Comparison of ENCODE assay signal across 1 cellular context in genomic region chr5:140700177-140701144, GRCh38.
TF ChIP-seq lines count a peak whose summit lies in the region.

Gene ZMAT2 (plus strand): TSS chr5:140700447. CDS start chr5:140700461, 14 bp downstream.

TF ChIP-seq in HepG2, 621 proteins besides CTCF, POLR2A, EP300 and RAD21 (continued from another document and continues in another):
- no peak; the same call in 1 of the 2 replicates for TF ChIP-seq RFX1 (IDR thresholded peaks at IDR 0.05)
- no peak for TF ChIP-seq ZNF713 (CRISPR knock-in tag; IDR thresholded peaks at IDR 0.05)
- TF ChIP-seq NONO (IDR thresholded peaks at IDR 0.05): no peak
- TF ChIP-seq NONO (CRISPR knock-in tag; conservative IDR thresholded peaks at IDR 0.05): peak; percentile 48; the same call in 1 of the 2 replicates
- TF ChIP-seq TEAD2 (CRISPR knock-in tag; IDR thresholded peaks at IDR 0.05): no peak
- TF ChIP-seq MYC (CRISPR knock-in tag; IDR thresholded peaks at IDR 0.05; ENCODE audit: borderline replicate concordance): peak; percentile 43; the same call in 1 of the 2 replicates
- TF ChIP-seq RNF2 (conservative IDR thresholded peaks at IDR 0.05; ENCODE audit: low read depth): no peak
- no peak for TF ChIP-seq NCOR1 (IDR thresholded peaks at IDR 0.05; ENCODE audit: borderline replicate concordance, low read length)
- no peak for TF ChIP-seq ZBTB7B (CRISPR knock-in tag; IDR thresholded peaks at IDR 0.05)
- TF ChIP-seq TFDP1 (CRISPR knock-in tag; IDR thresholded peaks at IDR 0.05; ENCODE audit: borderline replicate concordance): no peak
- TF ChIP-seq ZNF674 (CRISPR knock-in tag; IDR thresholded peaks at IDR 0.05; ENCODE audit: low read depth): no peak
- TF ChIP-seq ZBTB21 (CRISPR knock-in tag; IDR thresholded peaks at IDR 0.05): no peak
- TF ChIP-seq SMAD9 (CRISPR knock-in tag; IDR thresholded peaks at IDR 0.05): no peak
- TF ChIP-seq ZNF547 (CRISPR knock-in tag; IDR thresholded peaks at IDR 0.05): peak; percentile 29; the same call in 1 of the 2 replicates
- peak; percentile 62; the same call in 1 of the 2 replicates for TF ChIP-seq ZNF792 (CRISPR knock-in tag; IDR thresholded peaks at IDR 0.05)
- TF ChIP-seq PCBP2 (optimal IDR thresholded peaks at IDR 0.05; ENCODE audit: low read depth, low read length, poor library complexity, severe bottlenecking): no peak
- peak; percentile 89 for TF ChIP-seq KMT2A (CRISPR knock-in tag; IDR thresholded peaks at IDR 0.05)
- TF ChIP-seq ZSCAN30 (CRISPR knock-in tag; IDR thresholded peaks at IDR 0.05): no peak
- TF ChIP-seq ZNF749 (CRISPR knock-in tag; IDR thresholded peaks at IDR 0.05; ENCODE audit: borderline replicate concordance): no peak
- TF ChIP-seq ELF1 (CRISPR knock-in tag; IDR thresholded peaks at IDR 0.05): peak; percentile 98
- TF ChIP-seq MAX (IDR thresholded peaks at IDR 0.05): peak; percentile 24; the same call in 1 of the 2 replicates
- no peak for TF ChIP-seq ATF5 (CRISPR knock-in tag; IDR thresholded peaks at IDR 0.05; ENCODE audit: low read depth)
- TF ChIP-seq RFXAP (CRISPR knock-in tag; IDR thresholded peaks at IDR 0.05; ENCODE audit: borderline replicate concordance): 0 out of 2 replicates have a peak, but pooled peaks have one; percentile 82
- no peak for TF ChIP-seq JARID2 (CRISPR knock-in tag; IDR thresholded peaks at IDR 0.05; ENCODE audit: insufficient replicate concordance)
- no peak for TF ChIP-seq JDP2 (CRISPR knock-in tag; IDR thresholded peaks at IDR 0.05; ENCODE audit: borderline replicate concordance)
- TF ChIP-seq KDM1A (CRISPR knock-in tag; IDR thresholded peaks at IDR 0.05): no peak
- TF ChIP-seq ZNF766 (CRISPR knock-in tag; IDR thresholded peaks at IDR 0.05; ENCODE audit: borderline replicate concordance): peak; percentile 57; the same call in 1 of the 2 replicates
- TF ChIP-seq THRA (CRISPR knock-in tag; IDR thresholded peaks at IDR 0.05; ENCODE audit: borderline replicate concordance): 0 out of 2 replicates have a peak, but pooled peaks have one; percentile 39
- peak; percentile 15; the same call in 1 of the 2 replicates for TF ChIP-seq ZBTB7A (CRISPR knock-in tag; IDR thresholded peaks at IDR 0.05)
- TF ChIP-seq SAP130 (CRISPR knock-in tag; IDR thresholded peaks at IDR 0.05; ENCODE audit: low read depth): peak; percentile 94
- no peak for TF ChIP-seq ZNF207 (IDR thresholded peaks at IDR 0.05; ENCODE audit: borderline replicate concordance)
- TF ChIP-seq FOXK2 (IDR thresholded peaks at IDR 0.05): peak; percentile 59; the same call in 1 of the 2 replicates
- TF ChIP-seq YEATS2 (CRISPR knock-in tag; IDR thresholded peaks at IDR 0.05; ENCODE audit: borderline replicate concordance): peak; percentile 83; the same call in 1 of the 2 replicates
- TF ChIP-seq ZFP82 (CRISPR knock-in tag; IDR thresholded peaks at IDR 0.05; ENCODE audit: borderline replicate concordance): no peak
- TF ChIP-seq KIAA2018 (CRISPR knock-in tag; IDR thresholded peaks at IDR 0.05; ENCODE audit: borderline replicate concordance): no peak
- 0 out of 2 replicates have a peak, but pooled peaks have one; percentile 21 for TF ChIP-seq ZBTB26 (CRISPR knock-in tag; IDR thresholded peaks at IDR 0.05; ENCODE audit: borderline replicate concordance)
- TF ChIP-seq ZNF75D (CRISPR knock-in tag; IDR thresholded peaks at IDR 0.05; ENCODE audit: borderline replicate concordance): no peak
- no peak for TF ChIP-seq TCF7 (IDR thresholded peaks at IDR 0.05; ENCODE audit: low read depth)
- TF ChIP-seq ZNF615 (CRISPR knock-in tag; IDR thresholded peaks at IDR 0.05; ENCODE audit: borderline replicate concordance): no peak
- TF ChIP-seq ZNF652 (CRISPR knock-in tag; IDR thresholded peaks at IDR 0.05; ENCODE audit: borderline replicate concordance, low read depth): no peak
- no peak; the same call in 1 of the 2 replicates for TF ChIP-seq ZBTB34 (CRISPR knock-in tag; IDR thresholded peaks at IDR 0.05)
- peak; percentile 22; the same call in 1 of the 2 replicates for TF ChIP-seq BRD4 (CRISPR knock-in tag; IDR thresholded peaks at IDR 0.05)
- TF ChIP-seq HNRNPLL (IDR thresholded peaks at IDR 0.05; ENCODE audit: low read depth, low read length, poor library complexity, severe bottlenecking): no peak
- no peak for TF ChIP-seq PRDM4 (CRISPR knock-in tag; IDR thresholded peaks at IDR 0.05; ENCODE audit: borderline replicate concordance)
- no peak for TF ChIP-seq NFIB (CRISPR knock-in tag; IDR thresholded peaks at IDR 0.05; ENCODE audit: borderline replicate concordance)
- peak; percentile 73; the same call in 1 of the 2 replicates for TF ChIP-seq ELF3 (CRISPR knock-in tag; IDR thresholded peaks at IDR 0.05)
- TF ChIP-seq SALL2 (CRISPR knock-in tag; IDR thresholded peaks at IDR 0.05): no peak
